Comparison of ENCODE assay signal across 2 cellular contexts in the genomic region with DNA sequence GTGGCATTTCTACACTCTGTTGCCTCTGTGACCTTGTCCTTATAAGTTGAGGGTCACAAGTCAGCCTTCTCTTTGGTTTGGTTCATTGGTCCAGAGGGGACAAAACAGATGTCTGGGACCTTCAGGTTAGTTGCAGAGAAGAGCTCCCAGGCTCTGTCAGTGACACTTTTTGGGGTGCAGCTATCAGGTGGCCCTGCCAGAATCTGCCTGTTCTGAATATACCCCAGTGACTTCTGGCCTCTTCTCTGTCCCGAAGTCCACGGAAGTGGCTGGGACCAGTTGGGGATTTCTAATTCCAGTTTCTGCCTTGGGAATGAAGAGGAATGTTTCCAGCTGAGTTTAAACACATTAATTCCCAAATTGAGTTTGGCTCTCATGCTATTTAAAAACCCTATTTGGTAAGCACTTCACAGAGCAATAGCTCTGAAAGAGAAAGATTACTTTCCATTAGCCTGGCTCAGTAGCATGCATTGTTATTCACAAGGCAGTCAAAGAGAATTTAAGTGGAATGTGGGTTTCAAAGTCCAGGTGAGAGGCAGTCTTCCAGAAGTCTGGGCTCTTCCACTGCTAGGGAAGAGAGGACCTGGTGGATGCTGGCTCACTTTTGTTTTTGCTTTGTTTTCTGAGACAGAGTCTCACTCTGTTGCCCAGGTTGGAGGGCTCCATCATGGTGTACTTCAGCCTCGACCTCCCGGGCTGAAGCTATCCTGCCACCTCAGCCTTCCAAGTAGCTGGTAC.
TF ChIP-seq lines count a peak whose summit lies in the region.

No MANE protein-coding gene starts in this region.

TF ChIP-seq in GM23338, 12 proteins besides CTCF, POLR2A, EP300 and RAD21:
- TF ChIP-seq, protein P1, sequence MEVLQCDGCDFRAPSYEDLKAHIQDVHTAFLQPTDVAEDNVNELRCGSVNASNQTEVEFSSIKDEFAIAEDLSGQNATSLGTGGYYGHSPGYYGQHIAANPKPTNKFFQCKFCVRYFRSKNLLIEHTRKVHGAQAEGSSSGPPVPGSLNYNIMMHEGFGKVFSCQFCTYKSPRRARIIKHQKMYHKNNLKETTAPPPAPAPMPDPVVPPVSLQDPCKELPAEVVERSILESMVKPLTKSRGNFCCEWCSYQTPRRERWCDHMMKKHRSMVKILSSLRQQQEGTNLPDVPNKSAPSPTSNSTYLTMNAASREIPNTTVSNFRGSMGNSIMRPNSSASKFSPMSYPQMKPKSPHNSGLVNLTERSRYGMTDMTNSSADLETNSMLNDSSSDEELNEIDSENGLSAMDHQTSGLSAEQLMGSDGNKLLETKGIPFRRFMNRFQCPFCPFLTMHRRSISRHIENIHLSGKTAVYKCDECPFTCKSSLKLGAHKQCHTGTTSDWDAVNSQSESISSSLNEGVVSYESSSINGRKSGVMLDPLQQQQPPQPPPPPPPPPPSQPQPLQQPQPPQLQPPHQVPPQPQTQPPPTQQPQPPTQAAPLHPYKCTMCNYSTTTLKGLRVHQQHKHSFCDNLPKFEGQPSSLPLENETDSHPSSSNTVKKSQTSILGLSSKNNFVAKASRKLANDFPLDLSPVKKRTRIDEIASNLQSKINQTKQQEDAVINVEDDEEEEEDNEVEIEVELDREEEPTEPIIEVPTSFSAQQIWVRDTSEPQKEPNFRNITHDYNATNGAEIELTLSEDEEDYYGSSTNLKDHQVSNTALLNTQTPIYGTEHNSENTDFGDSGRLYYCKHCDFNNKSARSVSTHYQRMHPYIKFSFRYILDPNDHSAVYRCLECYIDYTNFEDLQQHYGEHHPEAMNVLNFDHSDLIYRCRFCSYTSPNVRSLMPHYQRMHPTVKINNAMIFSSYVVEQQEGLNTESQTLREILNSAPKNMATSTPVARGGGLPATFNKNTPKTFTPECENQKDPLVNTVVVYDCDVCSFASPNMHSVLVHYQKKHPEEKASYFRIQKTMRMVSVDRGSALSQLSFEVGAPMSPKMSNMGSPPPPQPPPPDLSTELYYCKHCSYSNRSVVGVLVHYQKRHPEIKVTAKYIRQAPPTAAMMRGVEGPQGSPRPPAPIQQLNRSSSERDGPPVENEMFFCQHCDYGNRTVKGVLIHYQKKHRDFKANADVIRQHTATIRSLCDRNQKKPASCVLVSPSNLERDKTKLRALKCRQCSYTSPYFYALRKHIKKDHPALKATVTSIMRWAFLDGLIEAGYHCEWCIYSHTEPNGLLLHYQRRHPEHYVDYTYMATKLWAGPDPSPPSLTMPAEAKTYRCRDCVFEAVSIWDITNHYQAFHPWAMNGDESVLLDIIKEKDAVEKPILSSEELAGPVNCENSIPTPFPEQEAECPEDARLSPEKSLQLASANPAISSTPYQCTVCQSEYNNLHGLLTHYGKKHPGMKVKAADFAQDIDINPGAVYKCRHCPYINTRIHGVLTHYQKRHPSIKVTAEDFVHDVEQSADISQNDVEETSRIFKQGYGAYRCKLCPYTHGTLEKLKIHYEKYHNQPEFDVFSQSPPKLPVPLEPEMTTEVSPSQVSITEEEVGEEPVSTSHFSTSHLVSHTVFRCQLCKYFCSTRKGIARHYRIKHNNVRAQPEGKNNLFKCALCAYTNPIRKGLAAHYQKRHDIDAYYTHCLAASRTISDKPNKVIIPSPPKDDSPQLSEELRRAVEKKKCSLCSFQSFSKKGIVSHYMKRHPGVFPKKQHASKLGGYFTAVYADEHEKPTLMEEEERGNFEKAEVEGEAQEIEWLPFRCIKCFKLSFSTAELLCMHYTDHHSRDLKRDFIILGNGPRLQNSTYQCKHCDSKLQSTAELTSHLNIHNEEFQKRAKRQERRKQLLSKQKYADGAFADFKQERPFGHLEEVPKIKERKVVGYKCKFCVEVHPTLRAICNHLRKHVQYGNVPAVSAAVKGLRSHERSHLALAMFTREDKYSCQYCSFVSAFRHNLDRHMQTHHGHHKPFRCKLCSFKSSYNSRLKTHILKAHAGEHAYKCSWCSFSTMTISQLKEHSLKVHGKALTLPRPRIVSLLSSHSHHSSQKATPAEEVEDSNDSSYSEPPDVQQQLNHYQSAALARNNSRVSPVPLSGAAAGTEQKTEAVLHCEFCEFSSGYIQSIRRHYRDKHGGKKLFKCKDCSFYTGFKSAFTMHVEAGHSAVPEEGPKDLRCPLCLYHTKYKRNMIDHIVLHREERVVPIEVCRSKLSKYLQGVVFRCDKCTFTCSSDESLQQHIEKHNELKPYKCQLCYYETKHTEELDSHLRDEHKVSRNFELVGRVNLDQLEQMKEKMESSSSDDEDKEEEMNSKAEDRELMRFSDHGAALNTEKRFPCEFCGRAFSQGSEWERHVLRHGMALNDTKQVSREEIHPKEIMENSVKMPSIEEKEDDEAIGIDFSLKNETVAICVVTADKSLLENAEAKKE (CRISPR knock-in tag; IDR thresholded peaks at IDR 0.05) = peak; percentile 88
- TF ChIP-seq NANOG (IDR thresholded peaks at IDR 0.05; ENCODE audit: borderline replicate concordance) (peak; percentile 96), ZNF114 (CRISPR knock-in tag; IDR thresholded peaks at IDR 0.05) (0 out of 2 replicates have a peak, but pooled peaks have one; percentile 24), POLR2AphosphoS5 (IDR thresholded peaks at IDR 0.05; ENCODE audit: low read depth) (peak; percentile 10; the same call in 1 of the 2 replicates), JUNB (IDR thresholded peaks at IDR 0.05; ENCODE audit: unreplicated experiment) (no peak), STAT1 (IDR thresholded peaks at IDR 0.05; ENCODE audit: unreplicated experiment) (no peak), ZNF331 (CRISPR knock-in tag; IDR thresholded peaks at IDR 0.05; ENCODE audit: low read depth) (no peak; the same call in 1 of the 2 replicates)
- TF ChIP-seq, protein P2, sequence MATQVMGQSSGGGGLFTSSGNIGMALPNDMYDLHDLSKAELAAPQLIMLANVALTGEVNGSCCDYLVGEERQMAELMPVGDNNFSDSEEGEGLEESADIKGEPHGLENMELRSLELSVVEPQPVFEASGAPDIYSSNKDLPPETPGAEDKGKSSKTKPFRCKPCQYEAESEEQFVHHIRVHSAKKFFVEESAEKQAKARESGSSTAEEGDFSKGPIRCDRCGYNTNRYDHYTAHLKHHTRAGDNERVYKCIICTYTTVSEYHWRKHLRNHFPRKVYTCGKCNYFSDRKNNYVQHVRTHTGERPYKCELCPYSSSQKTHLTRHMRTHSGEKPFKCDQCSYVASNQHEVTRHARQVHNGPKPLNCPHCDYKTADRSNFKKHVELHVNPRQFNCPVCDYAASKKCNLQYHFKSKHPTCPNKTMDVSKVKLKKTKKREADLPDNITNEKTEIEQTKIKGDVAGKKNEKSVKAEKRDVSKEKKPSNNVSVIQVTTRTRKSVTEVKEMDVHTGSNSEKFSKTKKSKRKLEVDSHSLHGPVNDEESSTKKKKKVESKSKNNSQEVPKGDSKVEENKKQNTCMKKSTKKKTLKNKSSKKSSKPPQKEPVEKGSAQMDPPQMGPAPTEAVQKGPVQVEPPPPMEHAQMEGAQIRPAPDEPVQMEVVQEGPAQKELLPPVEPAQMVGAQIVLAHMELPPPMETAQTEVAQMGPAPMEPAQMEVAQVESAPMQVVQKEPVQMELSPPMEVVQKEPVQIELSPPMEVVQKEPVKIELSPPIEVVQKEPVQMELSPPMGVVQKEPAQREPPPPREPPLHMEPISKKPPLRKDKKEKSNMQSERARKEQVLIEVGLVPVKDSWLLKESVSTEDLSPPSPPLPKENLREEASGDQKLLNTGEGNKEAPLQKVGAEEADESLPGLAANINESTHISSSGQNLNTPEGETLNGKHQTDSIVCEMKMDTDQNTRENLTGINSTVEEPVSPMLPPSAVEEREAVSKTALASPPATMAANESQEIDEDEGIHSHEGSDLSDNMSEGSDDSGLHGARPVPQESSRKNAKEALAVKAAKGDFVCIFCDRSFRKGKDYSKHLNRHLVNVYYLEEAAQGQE (IDR thresholded peaks at IDR 0.05; ENCODE audit: unreplicated experiment) = no peak

TF ChIP-seq in WTC11, 78 proteins besides CTCF, POLR2A, EP300 and RAD21 (continued from another document):
- TF ChIP-seq, protein P3, sequence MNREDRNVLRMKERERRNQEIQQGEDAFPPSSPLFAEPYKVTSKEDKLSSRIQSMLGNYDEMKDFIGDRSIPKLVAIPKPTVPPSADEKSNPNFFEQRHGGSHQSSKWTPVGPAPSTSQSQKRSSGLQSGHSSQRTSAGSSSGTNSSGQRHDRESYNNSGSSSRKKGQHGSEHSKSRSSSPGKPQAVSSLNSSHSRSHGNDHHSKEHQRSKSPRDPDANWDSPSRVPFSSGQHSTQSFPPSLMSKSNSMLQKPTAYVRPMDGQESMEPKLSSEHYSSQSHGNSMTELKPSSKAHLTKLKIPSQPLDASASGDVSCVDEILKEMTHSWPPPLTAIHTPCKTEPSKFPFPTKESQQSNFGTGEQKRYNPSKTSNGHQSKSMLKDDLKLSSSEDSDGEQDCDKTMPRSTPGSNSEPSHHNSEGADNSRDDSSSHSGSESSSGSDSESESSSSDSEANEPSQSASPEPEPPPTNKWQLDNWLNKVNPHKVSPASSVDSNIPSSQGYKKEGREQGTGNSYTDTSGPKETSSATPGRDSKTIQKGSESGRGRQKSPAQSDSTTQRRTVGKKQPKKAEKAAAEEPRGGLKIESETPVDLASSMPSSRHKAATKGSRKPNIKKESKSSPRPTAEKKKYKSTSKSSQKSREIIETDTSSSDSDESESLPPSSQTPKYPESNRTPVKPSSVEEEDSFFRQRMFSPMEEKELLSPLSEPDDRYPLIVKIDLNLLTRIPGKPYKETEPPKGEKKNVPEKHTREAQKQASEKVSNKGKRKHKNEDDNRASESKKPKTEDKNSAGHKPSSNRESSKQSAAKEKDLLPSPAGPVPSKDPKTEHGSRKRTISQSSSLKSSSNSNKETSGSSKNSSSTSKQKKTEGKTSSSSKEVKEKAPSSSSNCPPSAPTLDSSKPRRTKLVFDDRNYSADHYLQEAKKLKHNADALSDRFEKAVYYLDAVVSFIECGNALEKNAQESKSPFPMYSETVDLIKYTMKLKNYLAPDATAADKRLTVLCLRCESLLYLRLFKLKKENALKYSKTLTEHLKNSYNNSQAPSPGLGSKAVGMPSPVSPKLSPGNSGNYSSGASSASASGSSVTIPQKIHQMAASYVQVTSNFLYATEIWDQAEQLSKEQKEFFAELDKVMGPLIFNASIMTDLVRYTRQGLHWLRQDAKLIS (CRISPR knock-in tag; IDR thresholded peaks at IDR 0.05; ENCODE audit: borderline replicate concordance) = no peak
- TF ChIP-seq, protein P4, sequence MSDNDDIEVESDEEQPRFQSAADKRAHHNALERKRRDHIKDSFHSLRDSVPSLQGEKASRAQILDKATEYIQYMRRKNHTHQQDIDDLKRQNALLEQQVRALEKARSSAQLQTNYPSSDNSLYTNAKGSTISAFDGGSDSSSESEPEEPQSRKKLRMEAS (CRISPR knock-in tag; IDR thresholded peaks at IDR 0.05) = no peak
- TF ChIP-seq KAT7 (CRISPR knock-in tag; IDR thresholded peaks at IDR 0.05; ENCODE audit: borderline replicate concordance) (no peak), JAZF1 (CRISPR knock-in tag; IDR thresholded peaks at IDR 0.05) (no peak), PRRX2 (CRISPR knock-in tag; IDR thresholded peaks at IDR 0.05) (no peak), NFE2L1 (CRISPR knock-in tag; IDR thresholded peaks at IDR 0.05) (no peak)
- TF ChIP-seq, protein P5, sequence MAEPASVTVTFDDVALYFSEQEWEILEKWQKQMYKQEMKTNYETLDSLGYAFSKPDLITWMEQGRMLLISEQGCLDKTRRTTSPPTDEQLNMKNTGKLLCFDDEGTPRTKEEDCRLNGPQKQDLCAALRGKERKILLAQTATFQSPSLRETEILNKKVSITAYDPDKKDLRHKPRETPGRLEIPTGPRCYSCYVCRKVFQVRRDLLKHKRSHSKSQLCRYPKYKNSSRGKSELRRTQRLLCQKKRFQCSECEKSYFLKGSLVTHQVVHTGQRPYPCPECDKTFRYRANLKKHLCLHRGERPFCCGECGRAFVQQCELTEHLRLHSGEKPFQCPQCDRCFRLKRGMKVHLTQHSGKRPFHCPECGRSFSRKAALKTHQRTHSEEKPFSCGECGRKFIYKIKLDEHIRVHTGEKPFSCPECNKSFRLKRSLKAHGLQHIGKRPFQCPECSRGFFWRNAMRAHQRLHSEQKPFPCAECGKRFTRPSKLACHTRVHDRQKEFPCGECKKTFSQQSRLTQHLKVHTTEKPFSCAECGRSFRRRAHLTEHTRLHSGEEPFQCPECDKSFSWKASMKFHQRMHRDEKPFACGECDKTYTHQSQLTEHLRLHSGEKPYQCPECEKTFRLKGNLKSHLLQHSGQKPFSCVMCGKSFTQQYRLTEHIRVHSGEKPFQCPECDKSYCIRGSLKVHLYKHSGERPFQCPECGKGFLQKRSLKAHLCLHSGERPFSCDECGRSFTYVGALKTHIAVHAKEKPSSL (CRISPR knock-in tag; conservative IDR thresholded peaks at IDR 0.05) = peak; percentile 50; the same call in 1 of the 2 replicates
- TF ChIP-seq, protein P6, sequence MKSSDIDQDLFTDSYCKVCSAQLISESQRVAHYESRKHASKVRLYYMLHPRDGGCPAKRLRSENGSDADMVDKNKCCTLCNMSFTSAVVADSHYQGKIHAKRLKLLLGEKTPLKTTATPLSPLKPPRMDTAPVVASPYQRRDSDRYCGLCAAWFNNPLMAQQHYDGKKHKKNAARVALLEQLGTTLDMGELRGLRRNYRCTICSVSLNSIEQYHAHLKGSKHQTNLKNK (CRISPR knock-in tag; IDR thresholded peaks at IDR 0.05) = peak; percentile 98
- TF ChIP-seq, protein P7, sequence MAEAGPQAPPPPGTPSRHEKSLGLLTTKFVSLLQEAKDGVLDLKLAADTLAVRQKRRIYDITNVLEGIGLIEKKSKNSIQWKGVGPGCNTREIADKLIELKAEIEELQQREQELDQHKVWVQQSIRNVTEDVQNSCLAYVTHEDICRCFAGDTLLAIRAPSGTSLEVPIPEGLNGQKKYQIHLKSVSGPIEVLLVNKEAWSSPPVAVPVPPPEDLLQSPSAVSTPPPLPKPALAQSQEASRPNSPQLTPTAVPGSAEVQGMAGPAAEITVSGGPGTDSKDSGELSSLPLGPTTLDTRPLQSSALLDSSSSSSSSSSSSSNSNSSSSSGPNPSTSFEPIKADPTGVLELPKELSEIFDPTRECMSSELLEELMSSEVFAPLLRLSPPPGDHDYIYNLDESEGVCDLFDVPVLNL (CRISPR knock-in tag; IDR thresholded peaks at IDR 0.05; ENCODE audit: borderline replicate concordance, low read depth) = no peak
TF ChIP-seq in WTC11: peak in this region for 5.
